In genomic region chr11:119795231-119795630, GRCh38 we compare ENCODE assay signal across 13 cellular contexts.
DNase-seq lines count a peak whose midpoint lies in the region; ATAC-seq and TF ChIP-seq lines count a peak whose summit lies in the region.
"Had no signal": no experiment of that assay in that cellular context is flagged by ENCODE, and none has a peak within 500 bp of the region (broad histone marks: within the 10 kb centered on the region; RNA-seq: fewer than 3 reads in every experiment).

No MANE protein-coding gene starts in this region.

- no peaks in the 10 kb centered on the region for H3K36me3 ChIP-seq in MM.1S (replicated peaks; ENCODE audit: insufficient read depth, low read length)
- H3K36me3 ChIP-seq: prostate gland, transverse colon had no signal

- intact Hi-C loops in Calu3 (cut with micrococcal nuclease; ENCODE audit: unreplicated experiment): no loop called here
- intact Hi-C loops in posterior cingulate gyrus (cut with DNase I): no loop called here

- H3K9ac ChIP-seq in MM.1S (ENCODE audit: low read length): no peak overlapping the region

- H3K27me3 Mint-ChIP-seq in Calu3 (ENCODE audit: unreplicated experiment): peaks cover 94% of the 10 kb centered on the region

- CTCF ChIA-PET in Calu3 (lab: Charles Lee): no interaction called here

- peaks cover 28% of the 10 kb centered on the region; the same call in 1 of the 2 replicates for H3K27me3 ChIP-seq in MM.1S (replicated peaks; ENCODE audit: insufficient read depth, low read length)
- H3K27me3 ChIP-seq: transverse colon had no signal

- in situ Hi-C loops in GM13977 (cut with MboI; ENCODE audit: low pct_unique_long_range_greater_than_20kb, low sequenced_read_pairs, unreplicated experiment): no loop called here

- H3K4me1 Mint-ChIP-seq in Calu3 (ENCODE audit: low read depth, unreplicated experiment): no peaks in the 10 kb centered on the region

- H3K27ac ChIP-seq in MM.1S (ENCODE audit: low read length): no peak overlapping the region
- H3K27ac ChIP-seq: prostate gland, transverse colon had no signal

- H3K36me3 Mint-ChIP-seq in Calu3 (ENCODE audit: insufficient read depth, unreplicated experiment): no peaks in the 10 kb centered on the region

- H3K4me3 Mint-ChIP-seq in Calu3 (ENCODE audit: low read depth, unreplicated experiment): no peak overlapping the region
- H3K4me3 Mint-ChIP-seq: CD4-positive, alpha-beta T cell had no signal

- peak; percentile 96 for ATAC-seq in esophagus mucosa

- H3K4me2 ChIP-seq in MM.1S (ENCODE audit: low read depth, low read length): no peak overlapping the region

- H3K4me1 ChIP-seq in MM.1S (ENCODE audit: low read length): no peaks in the 10 kb centered on the region
- H3K4me1 ChIP-seq: prostate gland, transverse colon had no signal

- TF ChIP-seq CTCF in Calu3 (IDR thresholded peaks at IDR 0.05; ENCODE audit: unreplicated experiment) (no peak), MM.1S (IDR thresholded peaks at IDR 0.05; ENCODE audit: low read length) (no peak), GM13977 (IDR thresholded peaks at IDR 0.05; ENCODE audit: extremely low read depth, insufficient read depth, missing control alignments) (no peak), GM20000 (IDR thresholded peaks at IDR 0.05; ENCODE audit: extremely low read depth, missing control alignments) (no peak)

- BruUV-seq in Calu3 (replicated peaks; lab: Mats Ljungman, UMichigan): no TSS peak

- no peaks in the 10 kb centered on the region for H3K9me2 ChIP-seq in MM.1S (replicated peaks; ENCODE audit: insufficient read depth, low read length)

- H3F3A ChIP-seq in MM.1S (ENCODE audit: insufficient read depth, low read length): no peaks in the 10 kb centered on the region

- H3K9me3 ChIP-seq in MM.1S (replicated peaks; ENCODE audit: insufficient read depth, low read length): no peaks in the 10 kb centered on the region
- H3K9me3 ChIP-seq: prostate gland, transverse colon had no signal

- H3K9me3 Mint-ChIP-seq in Calu3 (ENCODE audit: low read depth, unreplicated experiment): no peaks in the 10 kb centered on the region
- H3K9me3 Mint-ChIP-seq: CD4-positive, alpha-beta T cell had no signal

- H3K27ac Mint-ChIP-seq in Calu3 (ENCODE audit: unreplicated experiment): no peak overlapping the region
- H3K27ac Mint-ChIP-seq: CD4-positive, alpha-beta T cell had no signal

- H4K20me1 ChIP-seq in MM.1S (ENCODE audit: insufficient read depth, low read length): no peaks in the 10 kb centered on the region

- H3K4me3 ChIP-seq in MM.1S (ENCODE audit: low read length): no peak overlapping the region
- H3K4me3 ChIP-seq: prostate gland, transverse colon had no signal

- H3K79me2 ChIP-seq in MM.1S (ENCODE audit: low read length): no peaks in the 10 kb centered on the region

- H2AFZ ChIP-seq in MM.1S (ENCODE audit: low read length): no peak overlapping the region

- peak; percentile 14 for DNase-seq in Calu3
- peak; percentile 80 for DNase-seq in RKO (ENCODE audit: low spot score)
- peak in 8 of 10 donors; percentile 44 to 93 (median 70) for DNase-seq in posterior cingulate gyrus
- DNase-seq in T-helper 1 cell: no peak
- no peak for DNase-seq in MM.1S
- no peak for DNase-seq in GM13977 (ENCODE audit: low spot score)
- no peak for DNase-seq in GM20000 (ENCODE audit: low spot score)
- DNase-seq: activated effector memory CD4-positive, alpha-beta T cell treated with Interleukin-2 at 50 U/mL for 16 hours; CD4-positive, alpha-beta T cell; NCI-H510A treated with DMSO at 0.1 percent for 48 hours; transverse colon had no signal

Comparison
In these comparisons a context has a peak if more than half of its experiments do, and no peak if none do; other contexts are left out.
1. DNase-seq: peak in Calu3 (single experiment), RKO (single experiment) and posterior cingulate gyrus (8 of 10); none in T-helper 1 cell (0 of 5), MM.1S (single experiment), GM13977 (single experiment) and GM20000 (single experiment).